8 cellular contexts compared by ENCODE assay signal in genomic region chr19:6632002-6632621, GRCh38. TPM values are rescaled to one million over a fixed set of nuclear protein-coding genes. Genes with fewer than 3 reads are reported as not detected.
DNase-seq lines count a peak whose midpoint lies in the region; ATAC-seq and TF ChIP-seq lines count a peak whose summit lies in the region.

No MANE protein-coding gene starts in this region.

- ATAC-seq in GM21528 (IDR thresholded peaks at IDR 0.05; ENCODE audit: low FRiP score, unreplicated experiment), result peak; percentile 52
- peak; percentile 94 for ATAC-seq in left lobe of liver
- no peak for ATAC-seq in GM18505 (IDR thresholded peaks at IDR 0.05; ENCODE audit: unreplicated experiment)

- in situ Hi-C loops in ACHN (cut with HindIII; ENCODE audit: low pct_ligation_motif_present, low pct_unique_long_range_greater_than_20kb, low sequenced_read_pairs), result no loop called here

- TF ChIP-seq POLR2A in GM18505 (IDR thresholded peaks at IDR 0.05; ENCODE audit: borderline replicate concordance, extremely low read depth, insufficient read depth, insufficient read length), result no peak

- DNase-seq in ACHN (peak; percentile 82), NCI-H226 (peak; percentile 39), cerebellar cortex (ENCODE audit: low spot score) (peak; percentile 81), left lobe of liver (ENCODE audit: low spot score) (peak; percentile 62)
- DNase-seq in activated CD4-positive, CD25-positive, alpha-beta regulatory T cell treated with anti-CD3 and anti-CD28 coated beads, Interleukin-2, amount 50 U/mL, for 16 hours (ENCODE audit: low read depth, low spot score), result peak; percentile 82
- DNase-seq in stimulated activated CD4-positive, alpha-beta T cell treated with anti-CD3 and anti-CD28 coated beads, Interleukin-4, amount 100 ng/mL, for 48 hours (ENCODE audit: low read depth in 2 of 2), result peak; percentile 74 to 80

RNA-seq across cellular contexts. Expression of gene TNFSF14, which starts 37.8 kb away (rescaled TPM):
- 8.3 TPM for total RNA-seq in left lobe of liver

RNA-seq across cellular contexts. Expression of gene CD70, which starts 41.2 kb away (rescaled TPM):
- 0.25 TPM for total RNA-seq in left lobe of liver
